In genomic region chr3:113678773-113679172, GRCh38 we compare ENCODE assay signal across 1 cellular context.
A peak's percentile ranks its signal among the peaks of the same experiment; 100 is the strongest.
TF ChIP-seq lines count a peak whose summit lies in the region.

No MANE protein-coding gene starts in this region.

TF ChIP-seq in K562, 482 proteins besides CTCF, POLR2A, EP300 and RAD21:
- no peak for TF ChIP-seq HDAC6 (IDR thresholded peaks at IDR 0.05; ENCODE audit: low read depth, low read length)
- TF ChIP-seq ZNF121 (CRISPR knock-in tag; conservative IDR thresholded peaks at IDR 0.05), result peak; percentile 58; the same call in 1 of the 2 replicates
- no peak for TF ChIP-seq SMARCA4 (IDR thresholded peaks at IDR 0.05)
